30 cellular contexts compared by ENCODE assay signal in genomic region chr13:106661236-106661635, GRCh38.
"Had no signal": no experiment of that assay in that cellular context is flagged by ENCODE, and none has a peak within 500 bp of the region (broad histone marks: within the 10 kb centered on the region; RNA-seq: fewer than 3 reads in every experiment).

No MANE protein-coding gene starts in this region.

- H3K9me3 Mint-ChIP-seq: activated CD4-positive, alpha-beta memory T cell treated with anti-CD3 and anti-CD28 coated beads, Interleukin-2, amount 10 ng/mL, durations not matched to agents 7 days and 5 days; activated CD4-positive, alpha-beta T cell treated with anti-CD3 and anti-CD28 coated beads, Interleukin-2, amount 10 ng/mL, durations not matched to agents 7 days and 5 days; activated T-cell treated with anti-CD3 and anti-CD28 coated beads, Interleukin-2, amount 50 U/mL, for 4 hours; activated T-helper 17 cell treated with anti-CD3 and anti-CD28 coated beads, Interleukin-2, amount 50 U/mL, for 72 hours; central memory CD8-positive, alpha-beta T cell; effector memory CD8-positive, alpha-beta T cell; WTC11 had no signal

- H3K27ac Mint-ChIP-seq: activated CD4-positive, alpha-beta memory T cell treated with anti-CD3 and anti-CD28 coated beads, Interleukin-2, amount 10 ng/mL, durations not matched to agents 7 days and 5 days; activated CD4-positive, alpha-beta T cell treated with anti-CD3 and anti-CD28 coated beads, Interleukin-2, amount 10 ng/mL, durations not matched to agents 7 days and 5 days; activated naive CD8-positive, alpha-beta T cell; activated T-helper 17 cell treated with anti-CD3 and anti-CD28 coated beads, Interleukin-2, amount 50 U/mL, for 72 hours; effector memory CD8-positive, alpha-beta T cell; WTC11 had no signal

- DNase-seq: activated CD4-positive, alpha-beta memory T cell treated with anti-CD3 and anti-CD28 coated beads, Interleukin-2, amount 10 ng/mL, durations not matched to agents 7 days and 5 days; activated CD4-positive, alpha-beta T cell treated with anti-CD3 and anti-CD28 coated beads for 1 hour; activated CD4-positive, alpha-beta T cell treated with anti-CD3 and anti-CD28 coated beads for 4 hours; activated CD4-positive, alpha-beta T cell treated with anti-CD3 and anti-CD28 coated beads, Interleukin-2, amount 10 ng/mL, durations not matched to agents 7 days and 5 days; activated CD4-positive, alpha-beta T cell treated with anti-CD3 and anti-CD28 coated beads, Interleukin-2, amount 50 U/mL, for 4 hours; activated CD8-positive, alpha-beta memory T cell treated with anti-CD3 and anti-CD28 coated beads for 24 hours; activated effector memory CD4-positive, alpha-beta T cell treated with Interleukin-2 at 50 U/mL for 16 hours; activated gamma-delta T cell treated with Interleukin-2 at 50 U/mL for 16 hours; activated naive CD4-positive, alpha-beta T cell treated with anti-CD3 and anti-CD28 coated beads, Interleukin-2, amount 50 U/mL, for 16 hours; activated naive CD4-positive, alpha-beta T cell treated with Interleukin-2 at 50 U/mL for 16 hours; activated T-cell treated with anti-CD3 and anti-CD28 coated beads, Interleukin-2, amount 50 U/mL, for 4 hours; amniotic stem cell; anterior cingulate cortex; brain microvascular endothelial cell; dermis blood vessel endothelial cell; effector CD4-positive, alpha-beta T cell; effector memory CD8-positive, alpha-beta T cell; erythroblast; foreskin keratinocyte; gastrocnemius medialis; glutamatergic neuron; T-helper 2 cell had no signal

- H3K4me3 ChIP-seq: coronary artery, esophagus muscularis mucosa, gastrocnemius medialis had no signal

- H3K36me3 ChIP-seq: brain microvascular endothelial cell, esophagus muscularis mucosa, gastrocnemius medialis had no signal

- H3K27me3 Mint-ChIP-seq: activated CD4-positive, alpha-beta memory T cell treated with anti-CD3 and anti-CD28 coated beads, Interleukin-2, amount 10 ng/mL, durations not matched to agents 7 days and 5 days; activated CD4-positive, alpha-beta T cell treated with anti-CD3 and anti-CD28 coated beads, Interleukin-2, amount 10 ng/mL, durations not matched to agents 7 days and 5 days; activated naive CD8-positive, alpha-beta T cell had no signal

- ATAC-seq: activated T-cell treated with anti-CD3 and anti-CD28 coated beads, Interleukin-2, amount 50 U/mL, for 4 hours; activated T-helper 17 cell treated with anti-CD3 and anti-CD28 coated beads, Interleukin-2, amount 50 U/mL, for 72 hours; effector memory CD8-positive, alpha-beta T cell; foreskin keratinocyte; gastrocnemius medialis; WTC11 had no signal

- FAIRE-seq: astrocyte, bronchial epithelial cell had no signal

- H3K4me1 Mint-ChIP-seq: activated CD4-positive, alpha-beta memory T cell treated with anti-CD3 and anti-CD28 coated beads, Interleukin-2, amount 10 ng/mL, durations not matched to agents 7 days and 5 days; activated CD4-positive, alpha-beta T cell treated with anti-CD3 and anti-CD28 coated beads, Interleukin-2, amount 10 ng/mL, durations not matched to agents 7 days and 5 days; activated T-helper 17 cell treated with anti-CD3 and anti-CD28 coated beads, Interleukin-2, amount 50 U/mL, for 72 hours; central memory CD8-positive, alpha-beta T cell had no signal

- H3K27ac ChIP-seq: brain microvascular endothelial cell, coronary artery, esophagus muscularis mucosa, foreskin keratinocyte, gastrocnemius medialis had no signal

- H3K4me1 ChIP-seq: foreskin keratinocyte, gastrocnemius medialis had no signal

- H3K4me3 Mint-ChIP-seq: activated CD4-positive, alpha-beta memory T cell treated with anti-CD3 and anti-CD28 coated beads, Interleukin-2, amount 10 ng/mL, durations not matched to agents 7 days and 5 days; activated CD4-positive, alpha-beta T cell treated with anti-CD3 and anti-CD28 coated beads, Interleukin-2, amount 10 ng/mL, durations not matched to agents 7 days and 5 days; activated naive CD8-positive, alpha-beta T cell; activated T-cell treated with anti-CD3 and anti-CD28 coated beads, Interleukin-2, amount 50 U/mL, for 4 hours; activated T-helper 17 cell treated with anti-CD3 and anti-CD28 coated beads, Interleukin-2, amount 50 U/mL, for 72 hours; central memory CD8-positive, alpha-beta T cell; effector memory CD8-positive, alpha-beta T cell; WTC11 had no signal

- H3K36me3 Mint-ChIP-seq: activated naive CD8-positive, alpha-beta T cell; WTC11 had no signal

- H3K27me3 ChIP-seq: brain microvascular endothelial cell, esophagus muscularis mucosa, foreskin keratinocyte, gastrocnemius medialis had no signal

- H3K9me3 ChIP-seq: esophagus muscularis mucosa, gastrocnemius medialis had no signal
